ENCODE assay signal across 22 cellular contexts in genomic region chr1:201985355-201985754, GRCh38. TPM values are rescaled to one million over a fixed set of nuclear protein-coding genes. Genes with fewer than 3 reads are reported as not detected.
DNase-seq lines count a peak whose midpoint lies in the region; ATAC-seq and TF ChIP-seq lines count a peak whose summit lies in the region.
"Had no signal": no experiment of that assay in that cellular context is flagged by ENCODE, and none has a peak within 500 bp of the region (broad histone marks: within the 10 kb centered on the region; RNA-seq: fewer than 3 reads in every experiment).

No MANE protein-coding gene starts in this region.

- intact Hi-C loops in upper lobe of right lung (cut with DNase I): no loop called here
- intact Hi-C loops in activated CD4-positive, alpha-beta T cell treated with anti-CD3 and anti-CD28 coated beads for 36 hours (cut with DNase I, micrococcal nuclease): no loop called here
- intact Hi-C loops in natural killer cell (cut with micrococcal nuclease): no loop called here

- H3K23ac ChIP-seq in trophoblast cell (ENCODE audit: low read length): no peak overlapping the region

- no CpG with 5 or more reads among the region's 2 CpGs for WGBS in trophoblast cell (ENCODE audit: extremely low coverage, insufficient coverage, insufficient read length)

- peaks cover 6% of the 10 kb centered on the region for H3K79me1 ChIP-seq in trophoblast cell (ENCODE audit: low read length)

- no peak overlapping the region for H3K18ac ChIP-seq in trophoblast cell (ENCODE audit: low read length)

- H3K9me3 Mint-ChIP-seq in nephron (no peaks in the 10 kb centered on the region), natural killer cell (no peaks in the 10 kb centered on the region)
- H3K9me3 Mint-ChIP-seq in activated CD4-positive, alpha-beta T cell treated with anti-CD3 and anti-CD28 coated beads for 36 hours (ENCODE audit: low read depth): no peaks in the 10 kb centered on the region

- H3K79me2 ChIP-seq in trophoblast cell (ENCODE audit: control insufficient read depth, insufficient read depth, low read length, poor library complexity): peaks cover 11% of the 10 kb centered on the region

- H3K27ac Mint-ChIP-seq in nephron (no peak overlapping the region), natural killer cell (peak overlapping the region in 1 of 2 donors; percentile 21)
- H3K27ac Mint-ChIP-seq in activated CD4-positive, alpha-beta T cell treated with anti-CD3 and anti-CD28 coated beads for 36 hours: no peak overlapping the region

- H3K4me1 ChIP-seq in upper lobe of right lung: peaks cover 13% of the 10 kb centered on the region
- H3K4me1 ChIP-seq in trophoblast cell (ENCODE audit: control insufficient read depth in 1 of 2, insufficient read depth in 2 of 2, low read length in 2 of 2): peaks cover 2 to 4% of the 10 kb centered on the region in 2 experiments

- no peak overlapping the region for H3K9ac ChIP-seq in trophoblast cell (ENCODE audit: low read length)
- H3K9ac ChIP-seq: GM23248, SK-N-SH had no signal

- H2BK120ac ChIP-seq in trophoblast cell (ENCODE audit: insufficient read depth, low read length, poor library complexity): no peak overlapping the region

- CTCF ChIA-PET in RWPE1 (lab: Yijun Ruan, JAX): interaction anchor here (0.9 to 1.3 kb wide), 2 partner anchors 14 to 15 kb away, joined by 4 to 5 read pairs; no protein-coding TSS in a partner anchor
- CTCF ChIA-PET in activated CD4-positive, alpha-beta T cell treated with anti-CD3 and anti-CD28 coated beads for 36 hours (lab: Charles Lee): interaction anchor here (0.7 to 4.4 kb wide), 4 partner anchors 12 to 396 kb away, joined by 3 to 20 read pairs (median 3); no protein-coding TSS in a partner anchor

- H3K4me2 ChIP-seq in trophoblast cell (ENCODE audit: low read length): no peak overlapping the region
- H3K4me2 ChIP-seq: SK-N-SH had no signal

- no peak overlapping the region for H2AFZ ChIP-seq in trophoblast cell (ENCODE audit: insufficient read depth, low read length, poor library complexity)
- H2AFZ ChIP-seq: GM23248 had no signal

- no peak overlapping the region for H2BK12ac ChIP-seq in trophoblast cell (ENCODE audit: low read length)

- no peak overlapping the region for H2BK5ac ChIP-seq in trophoblast cell (ENCODE audit: low read depth, low read length, poor library complexity)

- H3K4ac ChIP-seq in trophoblast cell (ENCODE audit: low read depth, low read length): no peak overlapping the region

- H3K27me3 Mint-ChIP-seq in nephron (ENCODE audit: low read depth) (no peaks in the 10 kb centered on the region), natural killer cell (ENCODE audit: low read depth in 2 of 2) (no peaks in the 10 kb centered on the region)
- H3K27me3 Mint-ChIP-seq in activated CD4-positive, alpha-beta T cell treated with anti-CD3 and anti-CD28 coated beads for 36 hours: no peaks in the 10 kb centered on the region

- POLR2A ChIA-PET in RWPE1 (lab: Yijun Ruan, JAX; ENCODE audit: low non-redundant PET): no interaction called here
- POLR2A ChIA-PET in activated CD4-positive, alpha-beta T cell treated with anti-CD3 and anti-CD28 coated beads for 36 hours (lab: Charles Lee): no interaction called here

- peak; percentile 63 for DNase-seq in DMS 273 treated with DMSO at 0.1 percent for 48 hours (lab: John Stamatoyannopoulos, UW)
- no peak for DNase-seq in RWPE1 (ENCODE audit: low spot score)
- DNase-seq in upper lobe of right lung: peak; percentile 11
- no peak for DNase-seq in trophoblast cell
- no peak for DNase-seq in activated CD4-positive, alpha-beta T cell treated with anti-CD3 and anti-CD28 coated beads for 36 hours
- DNase-seq in natural killer cell: no peak
- DNase-seq: C1 segment of cervical spinal cord, GF-D8, GM23248, HCEC 1CT, Kasumi-1, NCI-H1105, NCI-H1694, NCI-H2081 treated with DMSO at 0.1 percent for 48 hours, NCI-H226, NCI-H524, NCI-H82, OCI-M1, SHP77 treated with DMSO at 0.1 percent for 48 hours, SK-N-SH had no signal

- no peak overlapping the region for H3K4me3 ChIP-seq in upper lobe of right lung
- H3K4me3 ChIP-seq in trophoblast cell (ENCODE audit: low read depth, low read length): no peak overlapping the region
- H3K4me3 ChIP-seq: GM23248 had no signal

- H3K36me3 ChIP-seq in upper lobe of right lung (peaks cover 18% of the 10 kb centered on the region), trophoblast cell (ENCODE audit: control insufficient read depth in 1 of 2, insufficient read depth in 2 of 2, low read length in 2 of 2) (peaks cover 10 to 16% of the 10 kb centered on the region in 2 experiments)

- H4K12ac ChIP-seq in trophoblast cell (ENCODE audit: low read depth, low read length): no peak overlapping the region

- ATAC-seq in upper lobe of right lung (no peak), natural killer cell (no peak)
- ATAC-seq in activated CD4-positive, alpha-beta T cell treated with anti-CD3 and anti-CD28 coated beads for 36 hours: no peak

- H3K36me3 Mint-ChIP-seq in nephron (ENCODE audit: low read depth) (peaks cover 18% of the 10 kb centered on the region), natural killer cell (no peaks in the 10 kb centered on the region)
- peaks cover 8% of the 10 kb centered on the region for H3K36me3 Mint-ChIP-seq in activated CD4-positive, alpha-beta T cell treated with anti-CD3 and anti-CD28 coated beads for 36 hours (ENCODE audit: low read depth)

- H3K4me3 Mint-ChIP-seq in nephron (peak overlapping the region; percentile 51 to 59 (median 54)), natural killer cell (no peak overlapping the region)
- H3K4me3 Mint-ChIP-seq in activated CD4-positive, alpha-beta T cell treated with anti-CD3 and anti-CD28 coated beads for 36 hours: no peak overlapping the region

- no peak overlapping the region for H3K14ac ChIP-seq in trophoblast cell (ENCODE audit: low read length)

- no peak overlapping the region for H4K91ac ChIP-seq in trophoblast cell (ENCODE audit: low read depth, low read length)

- peaks cover 13% of the 10 kb centered on the region for H3K4me1 Mint-ChIP-seq in nephron
- peaks cover 16% of the 10 kb centered on the region for H3K4me1 Mint-ChIP-seq in activated CD4-positive, alpha-beta T cell treated with anti-CD3 and anti-CD28 coated beads for 36 hours
- peaks cover 23 to 28% of the 10 kb centered on the region in 2 donors for H3K4me1 Mint-ChIP-seq in natural killer cell

- H2AK5ac ChIP-seq in trophoblast cell (ENCODE audit: low read length): no peak overlapping the region

- H3K27me3 ChIP-seq in upper lobe of right lung (no peaks in the 10 kb centered on the region), trophoblast cell (ENCODE audit: insufficient read depth, low read length) (no peaks in the 10 kb centered on the region)

- no peak for TF ChIP-seq CTCF in RWPE1 (conservative IDR thresholded peaks at IDR 0.05; ENCODE audit: low read depth)
- TF ChIP-seq CTCF in nephron (IDR thresholded peaks at IDR 0.05; ENCODE audit: unreplicated experiment in 3 of 3): no peak
- no peak for TF ChIP-seq CTCF in upper lobe of right lung (IDR thresholded peaks at IDR 0.05)
- no peak for TF ChIP-seq CTCF in natural killer cell (IDR thresholded peaks at IDR 0.05)

- peak overlapping the region; percentile 46 for H3K27ac ChIP-seq in RWPE1
- no peak overlapping the region for H3K27ac ChIP-seq in upper lobe of right lung
- H3K27ac ChIP-seq in trophoblast cell (ENCODE audit: low read depth, low read length): no peak overlapping the region
- H3K27ac ChIP-seq: GM23248 had no signal

- H3K9me3 ChIP-seq in upper lobe of right lung: no peaks in the 10 kb centered on the region
- H3K9me3 ChIP-seq in trophoblast cell (ENCODE audit: insufficient read depth, low read depth, low read length): no peaks in the 10 kb centered on the region
- H3K9me3 ChIP-seq: SK-N-SH had no signal

- no peak overlapping the region for H4K8ac ChIP-seq in trophoblast cell (ENCODE audit: low read depth, low read length)

RNA-seq across cellular contexts. Expression of gene RNPEP, which starts 2.9 kb away (rescaled TPM):
- total RNA-seq in upper lobe of right lung: 61.7 TPM
- 43.6 and 45.1 TPM in 2 replicates for polyA plus RNA-seq in trophoblast cell (2013)
- total RNA-seq in activated CD4-positive, alpha-beta T cell treated with anti-CD3 and anti-CD28 coated beads for 36 hours: 10 to 100 TPM; 44.9 to 49.2 TPM
- total RNA-seq in natural killer cell: 10 to 100 TPM; 46.1 to 50.2 (median 47.9) TPM

RNA-seq across cellular contexts. Expression of gene ELF3, which starts 25.0 kb away (rescaled TPM):
- total RNA-seq in upper lobe of right lung: 62.9 TPM
- polyA plus RNA-seq in trophoblast cell (2013): 35.9 and 38.6 TPM in 2 replicates
- total RNA-seq in activated CD4-positive, alpha-beta T cell treated with anti-CD3 and anti-CD28 coated beads for 36 hours: under 1 TPM; 0.30 to 0.49 TPM
- 1 to 10 TPM; 1.0 to 3.0 (median 2.0) TPM for total RNA-seq in natural killer cell
- total RNA-seq: GM23248 had no signal
- polyA plus RNA-seq: GM23248 had no signal

RNA-seq across cellular contexts. Expression of gene TIMM17A, which starts 30.1 kb away (rescaled TPM):
- total RNA-seq in upper lobe of right lung (33.9 TPM), natural killer cell (10 to 100 TPM; 48.7 to 53.9 (median 51.8) TPM)
- polyA plus RNA-seq in trophoblast cell (2013): 59.9 and 63.0 TPM in 2 replicates
- total RNA-seq in activated CD4-positive, alpha-beta T cell treated with anti-CD3 and anti-CD28 coated beads for 36 hours: 10 to 100 TPM; 51.9 to 70.6 TPM

RNA-seq across cellular contexts. Expression of gene LMOD1, which starts 39.0 kb away (rescaled TPM):
- total RNA-seq in upper lobe of right lung (38.3 TPM), natural killer cell (not detected)
- polyA plus RNA-seq in trophoblast cell (2013): 3.2 TPM in 2 replicates
- not detected for total RNA-seq in activated CD4-positive, alpha-beta T cell treated with anti-CD3 and anti-CD28 coated beads for 36 hours
- total RNA-seq: A673 had no signal

Comparison
In these comparisons a context has a peak if more than half of its experiments do, and no peak if none do; other contexts are left out.
1. DNase-seq: peak in DMS 273 treated with DMSO at 0.1 percent for 48 hours (single experiment) and upper lobe of right lung (single experiment); none in RWPE1 (single experiment), trophoblast cell (0 of 2), activated CD4-positive, alpha-beta T cell treated with anti-CD3 and anti-CD28 coated beads for 36 hours (single experiment) and natural killer cell (single experiment).
2. H3K4me3 Mint-ChIP-seq: peak in nephron (3 of 3); none in activated CD4-positive, alpha-beta T cell treated with anti-CD3 and anti-CD28 coated beads for 36 hours (single experiment) and natural killer cell (single experiment).
3. RNA of gene ELF3, which starts 25.0 kb away (total RNA-seq): 62.9 TPM in upper lobe of right lung (single experiment); 1.0 to 3.0 TPM in natural killer cell and 0.30 to 0.49 TPM in activated CD4-positive, alpha-beta T cell treated with anti-CD3 and anti-CD28 coated beads for 36 hours; every median in the first group is over 10 times any median in the second.